Comparison of ENCODE assay signal across 20 cellular contexts in genomic region chr19:41501854-41502253, GRCh38. TPM values are rescaled to one million over a fixed set of nuclear protein-coding genes. Genes with fewer than 3 reads are reported as not detected.
DNase-seq lines count a peak whose midpoint lies in the region; ATAC-seq and TF ChIP-seq lines count a peak whose summit lies in the region.
"Had no signal": no experiment of that assay in that cellular context is flagged by ENCODE, and none has a peak within 500 bp of the region (broad histone marks: within the 10 kb centered on the region; RNA-seq: fewer than 3 reads in every experiment).

No MANE protein-coding gene starts in this region.

- in situ Hi-C loops in Panc1 (cut with HindIII; ENCODE audit: low pct_unique_long_range_greater_than_20kb, low sequenced_read_pairs), result no loop called here

- no peak for TF ChIP-seq EP300 in upper lobe of left lung (IDR thresholded peaks at IDR 0.05)

- BruUV-seq in Panc1 (replicated peaks; lab: Mats Ljungman, UMichigan), result no TSS peak

- ATAC-seq in Panc1 (peak; percentile 56; the same call in 1 of the 2 replicates), upper lobe of left lung (ENCODE audit: low FRiP score in 2 of 2) (no peak), GM21576 (IDR thresholded peaks at IDR 0.05; ENCODE audit: unreplicated experiment) (no peak)
- ATAC-seq: activated CD8-positive, alpha-beta T cell treated with anti-CD3 and anti-CD28 coated beads for 36 hours; effector memory CD8-positive, alpha-beta T cell; natural killer cell treated with Interleukin-12 subunit alpha and Interleukin-12 subunit beta and Interleukin-15 and Interleukin-18, amount 100 ng/mL, for 72 hours had no signal

- DNase-seq in left ventricle myocardium inferior, result no peak
- DNase-seq in right atrium auricular region (ENCODE audit: low spot score), result no peak
- DNase-seq in Panc1 (ENCODE audit: low read depth, low spot score), result no peak
- DNase-seq in esophagus squamous epithelium (lab: John Stamatoyannopoulos, UW), result no peak
- DNase-seq in upper lobe of left lung, result no peak
- no peak for DNase-seq in DMS 273 (lab: John Stamatoyannopoulos, UW; ENCODE audit: unreplicated experiment)
- no peak for DNase-seq in KG1 (lab: John Stamatoyannopoulos, UW)
- DNase-seq: activated B cell treated with CpG ODN at 0.5 μM for 24 hours; activated CD8-positive, alpha-beta T cell treated with anti-CD3 and anti-CD28 coated beads for 36 hours; CD4-positive, CD25-positive, alpha-beta regulatory T cell; effector memory CD8-positive, alpha-beta T cell; stimulated activated CD4-positive, alpha-beta T cell treated with anti-CD3 and anti-CD28 coated beads, Interleukin-4, amount 100 ng/mL, for 4 hours had no signal

- POLR2A ChIA-PET in Panc1 (lab: Charles Lee), result no interaction called here

- TF ChIP-seq CTCF in left ventricle myocardium inferior (IDR thresholded peaks at IDR 0.05; ENCODE audit: borderline replicate concordance) (no peak), right atrium auricular region (IDR thresholded peaks at IDR 0.05) (no peak), Panc1 (IDR thresholded peaks at IDR 0.05) (no peak), esophagus squamous epithelium (IDR thresholded peaks at IDR 0.05) (no peak), upper lobe of left lung (IDR thresholded peaks at IDR 0.05) (no peak)

- H3K4me3 ChIP-seq in left ventricle myocardium inferior (peak overlapping the region; percentile 66), right atrium auricular region (no peak overlapping the region), Panc1 (ENCODE audit: low read depth in 2 of 2, low read length in 2 of 2) (peak overlapping the region; percentile 12 to 48; a peak in 3 of 4 replicates), esophagus squamous epithelium (no peak overlapping the region), upper lobe of left lung (peak overlapping the region in 1 of 4 donors; percentile 15)
- H3K4me3 ChIP-seq: ascending aorta, hepatocyte had no signal

- CTCF ChIA-PET in Panc1 (lab: Charles Lee), result interaction anchor here (0.6 kb wide), 1 partner anchor 140 kb away, joined by 3 read pairs; no protein-coding TSS in a partner anchor

- H3K27ac ChIP-seq in left ventricle myocardium inferior (replicated peaks), result peak overlapping the region; percentile 89
- H3K27ac ChIP-seq in right atrium auricular region, result peak overlapping the region in 1 of 2 donors; percentile 43
- H3K27ac ChIP-seq in Panc1 (ENCODE audit: low read length), result no peak overlapping the region
- peak overlapping the region in 3 of 4 donors; percentile 16 to 67 (median 40) for H3K27ac ChIP-seq in esophagus squamous epithelium
- H3K27ac ChIP-seq in upper lobe of left lung, result peak overlapping the region; percentile 33 to 93 (median 84)
- H3K27ac ChIP-seq: ascending aorta, hepatocyte had no signal

- H3K9me3 ChIP-seq in left ventricle myocardium inferior (replicated peaks), result peaks cover 6% of the 10 kb centered on the region
- no peaks in the 10 kb centered on the region for H3K9me3 ChIP-seq in right atrium auricular region
- H3K9me3 ChIP-seq in Panc1 (ENCODE audit: control insufficient read depth, insufficient read depth, low read depth, low read length), result no peaks in the 10 kb centered on the region
- H3K9me3 ChIP-seq in esophagus squamous epithelium, result no peaks in the 10 kb centered on the region
- no peaks in the 10 kb centered on the region for H3K9me3 ChIP-seq in upper lobe of left lung
- H3K9me3 ChIP-seq: ascending aorta had no signal

- intact Hi-C loops in left ventricle myocardium inferior (cut with micrococcal nuclease) (no loop called here), Panc1 (cut with micrococcal nuclease; ENCODE audit: unreplicated experiment) (no loop called here), esophagus squamous epithelium (cut with DNase I) (no loop called here)

- 30 to 32% methylated on average over 4 of the region's 4 CpGs for WGBS in esophagus squamous epithelium, 2 donors
- WGBS in upper lobe of left lung, 2 donors, result 58 to 62% methylated on average over 4 of the region's 4 CpGs

- H3K4me1 ChIP-seq in left ventricle myocardium inferior (peaks cover 18% of the 10 kb centered on the region), right atrium auricular region (peaks cover 0 to 8% of the 10 kb centered on the region in 2 donors), Panc1 (ENCODE audit: control insufficient read depth, insufficient read depth, low read length) (no peaks in the 10 kb centered on the region), esophagus squamous epithelium (peaks cover 0 to 4% (median 0%) of the 10 kb centered on the region in 3 donors), upper lobe of left lung (peaks cover 0 to 16% (median 2%) of the 10 kb centered on the region in 4 donors)
- H3K4me1 ChIP-seq: ascending aorta had no signal

- H3K36me3 ChIP-seq in left ventricle myocardium inferior (no peaks in the 10 kb centered on the region), right atrium auricular region (no peaks in the 10 kb centered on the region), Panc1 (ENCODE audit: control insufficient read depth, insufficient read depth, low read length) (no peaks in the 10 kb centered on the region), esophagus squamous epithelium (no peaks in the 10 kb centered on the region), upper lobe of left lung (no peaks in the 10 kb centered on the region)
- H3K36me3 ChIP-seq: ascending aorta had no signal

- TF ChIP-seq POLR2A in esophagus squamous epithelium (IDR thresholded peaks at IDR 0.05) (no peak), upper lobe of left lung (IDR thresholded peaks at IDR 0.05) (no peak)

- H3K27me3 ChIP-seq in left ventricle myocardium inferior (ENCODE audit: low read depth) (peaks cover 51% of the 10 kb centered on the region), right atrium auricular region (no peaks in the 10 kb centered on the region), Panc1 (ENCODE audit: control insufficient read depth, insufficient read depth, low read length) (peaks cover 2% of the 10 kb centered on the region; the same call in 1 of the 2 replicates), esophagus squamous epithelium (peaks cover 0 to 57% (median 0%) of the 10 kb centered on the region in 4 donors), upper lobe of left lung (no peaks in the 10 kb centered on the region)
- H3K27me3 ChIP-seq: ascending aorta, hepatocyte had no signal

RNA-seq across cellular contexts. Expression of gene ERICH4, which starts 58.9 kb away (rescaled TPM):
- not detected for total RNA-seq in left ventricle myocardium inferior
- not detected for total RNA-seq in right atrium auricular region
- not detected for total RNA-seq in Panc1 (2021; ENCODE audit: unreplicated experiment)
- polyA plus RNA-seq in Panc1 (2012; ENCODE audit: insufficient read length), result not detected
- not detected for total RNA-seq in esophagus squamous epithelium
- total RNA-seq in upper lobe of left lung, result not detected
- total RNA-seq: activated B cell treated with CpG ODN at 0.5 μM for 24 hours; activated CD8-positive, alpha-beta T cell treated with anti-CD3 and anti-CD28 coated beads for 36 hours; ascending aorta; CD4-positive, CD25-positive, alpha-beta regulatory T cell; chondrocyte; mesenteric fat pad; natural killer cell treated with Interleukin-12 subunit alpha and Interleukin-12 subunit beta and Interleukin-15 and Interleukin-18, amount 100 ng/mL, for 72 hours; posterior vena cava; T-helper 2 cell treated with Interferon-gamma antibody and Interleukin-4, amounts not matched to agents 100 ng/mL and 5 ng/mL, for 36 hours had no signal
- polyA plus RNA-seq: CD4-positive, CD25-positive, alpha-beta regulatory T cell had no signal

Comparison
In these comparisons a context has a peak if more than half of its experiments do, and no peak if none do; other contexts are left out.
1. H3K4me3 ChIP-seq: peak in left ventricle myocardium inferior (single experiment) and Panc1 (2 of 2); none in right atrium auricular region (0 of 2) and esophagus squamous epithelium (0 of 4).